1 cellular context compared by ENCODE assay signal in the genomic region with DNA sequence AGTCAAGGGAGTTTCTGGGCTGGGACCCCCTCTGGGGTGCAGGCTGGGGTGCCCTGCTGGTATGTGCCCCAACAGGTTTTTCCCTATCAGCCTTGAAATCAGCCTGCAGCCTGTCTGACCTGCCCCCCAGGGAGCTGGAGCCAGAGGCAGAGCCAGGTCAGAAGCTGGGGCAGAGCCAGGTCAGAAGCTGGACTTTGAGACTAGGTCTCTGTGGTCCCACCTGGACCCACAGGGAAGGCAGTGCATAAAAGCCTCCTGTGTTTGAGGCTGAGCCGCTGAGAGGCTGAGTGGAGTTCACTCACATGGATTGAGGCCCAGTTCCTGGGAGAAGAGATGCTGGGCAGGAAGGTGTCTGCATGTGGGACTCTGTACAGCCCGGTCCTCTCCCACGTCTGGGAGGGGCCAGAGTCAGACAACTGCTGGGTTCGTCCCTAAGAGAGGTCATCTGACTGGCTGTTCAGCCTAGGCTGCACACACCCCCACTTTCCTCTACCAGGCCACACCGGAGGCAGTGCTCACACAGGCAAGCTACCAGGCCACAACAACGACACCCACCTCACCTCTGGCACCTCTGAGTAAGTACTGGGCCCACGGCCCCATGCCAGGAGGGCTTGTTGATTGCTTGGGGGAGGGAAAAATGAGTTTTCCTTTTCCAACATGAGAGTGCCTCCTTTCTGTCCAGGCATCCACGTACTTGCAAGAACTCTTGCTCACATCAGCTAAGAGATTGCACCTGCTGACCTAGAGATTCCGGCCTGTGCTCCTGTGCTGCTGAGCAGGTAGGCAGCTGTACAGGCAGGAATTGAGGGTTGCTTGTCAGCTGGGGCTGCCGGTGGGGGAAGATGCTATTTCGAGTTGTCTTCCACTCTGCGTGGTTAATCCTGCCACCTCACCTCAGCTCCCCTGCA.
TF ChIP-seq lines count a peak whose summit lies in the region.

A gene with protein sequence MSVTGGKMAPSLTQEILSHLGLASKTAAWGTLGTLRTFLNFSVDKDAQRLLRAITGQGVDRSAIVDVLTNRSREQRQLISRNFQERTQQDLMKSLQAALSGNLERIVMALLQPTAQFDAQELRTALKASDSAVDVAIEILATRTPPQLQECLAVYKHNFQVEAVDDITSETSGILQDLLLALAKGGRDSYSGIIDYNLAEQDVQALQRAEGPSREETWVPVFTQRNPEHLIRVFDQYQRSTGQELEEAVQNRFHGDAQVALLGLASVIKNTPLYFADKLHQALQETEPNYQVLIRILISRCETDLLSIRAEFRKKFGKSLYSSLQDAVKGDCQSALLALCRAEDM (plus strand): TSS at position 488 of the 908 bp plus-strand sequence. CDS start 814 bp downstream, outside the sequence.

TF ChIP-seq in HepG2, 621 proteins besides CTCF, POLR2A, EP300 and RAD21 (continued from another document and continues in another):
- TF ChIP-seq, protein P1, sequence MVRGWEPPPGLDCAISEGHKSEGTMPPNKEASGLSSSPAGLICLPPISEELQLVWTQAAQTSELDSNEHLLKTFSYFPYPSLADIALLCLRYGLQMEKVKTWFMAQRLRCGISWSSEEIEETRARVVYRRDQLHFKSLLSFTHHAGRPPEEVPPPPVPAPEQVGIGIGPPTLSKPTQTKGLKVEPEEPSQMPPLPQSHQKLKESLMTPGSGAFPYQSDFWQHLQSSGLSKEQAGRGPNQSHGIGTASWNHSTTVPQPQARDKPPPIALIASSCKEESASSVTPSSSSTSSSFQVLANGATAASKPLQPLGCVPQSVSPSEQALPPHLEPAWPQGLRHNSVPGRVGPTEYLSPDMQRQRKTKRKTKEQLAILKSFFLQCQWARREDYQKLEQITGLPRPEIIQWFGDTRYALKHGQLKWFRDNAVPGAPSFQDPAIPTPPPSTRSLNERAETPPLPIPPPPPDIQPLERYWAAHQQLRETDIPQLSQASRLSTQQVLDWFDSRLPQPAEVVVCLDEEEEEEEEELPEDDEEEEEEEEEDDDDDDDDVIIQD (CRISPR knock-in tag; IDR thresholded peaks at IDR 0.05; ENCODE audit: low read depth): peak; percentile 35; the same call in 1 of the 2 replicates
- TF ChIP-seq PPARG (CRISPR knock-in tag; conservative IDR thresholded peaks at IDR 0.05) (peak; percentile 41; the same call in 1 of the 2 replicates), FOXA3 (CRISPR knock-in tag; IDR thresholded peaks at IDR 0.05) (peak; percentile 51; the same call in 1 of the 2 replicates), HNRNPL (IDR thresholded peaks at IDR 0.05; ENCODE audit: low read depth, low read length) (0 out of 2 replicates have a peak, but pooled peaks have one; percentile 44), TBL1XR1 (IDR thresholded peaks at IDR 0.05; ENCODE audit: borderline replicate concordance, low read length, partially characterized antibody) (no peak), ZFY (CRISPR knock-in tag; IDR thresholded peaks at IDR 0.05) (peak; percentile 72), ZNF552 (CRISPR knock-in tag; IDR thresholded peaks at IDR 0.05; ENCODE audit: borderline replicate concordance) (no peak), ZNF775 (CRISPR knock-in tag; IDR thresholded peaks at IDR 0.05; ENCODE audit: borderline replicate concordance) (no peak), HOXA9 (CRISPR knock-in tag; IDR thresholded peaks at IDR 0.05; ENCODE audit: borderline replicate concordance) (no peak), ZNF564 (CRISPR knock-in tag; IDR thresholded peaks at IDR 0.05) (no peak), ZMAT3 (CRISPR knock-in tag; conservative IDR thresholded peaks at IDR 0.05) (peak; percentile 72; the same call in 1 of the 2 replicates), KLF6 (CRISPR knock-in tag; IDR thresholded peaks at IDR 0.05) (peak; percentile 72; the same call in 1 of the 2 replicates), ZNF589 (CRISPR knock-in tag; conservative IDR thresholded peaks at IDR 0.05) (no peak), SRSF9 (IDR thresholded peaks at IDR 0.05; ENCODE audit: borderline replicate concordance, insufficient read depth, low read depth, low read length, poor library complexity, severe bottlenecking) (no peak), MBNL3 (CRISPR knock-in tag; conservative IDR thresholded peaks at IDR 0.05) (no peak), ATF7 (IDR thresholded peaks at IDR 0.05) (no peak), ATF7 (CRISPR knock-in tag; IDR thresholded peaks at IDR 0.05) (no peak), FOSL2 (CRISPR knock-in tag; IDR thresholded peaks at IDR 0.05) (peak; percentile 57), ATF1 (CRISPR knock-in tag; IDR thresholded peaks at IDR 0.05) (no peak), SMAD3 (CRISPR knock-in tag; IDR thresholded peaks at IDR 0.05) (peak; percentile 21; the same call in 1 of the 2 replicates), NFYB (CRISPR knock-in tag; IDR thresholded peaks at IDR 0.05) (no peak), PAWR (CRISPR knock-in tag; IDR thresholded peaks at IDR 0.05; ENCODE audit: borderline replicate concordance) (no peak)
- TF ChIP-seq, protein P2, sequence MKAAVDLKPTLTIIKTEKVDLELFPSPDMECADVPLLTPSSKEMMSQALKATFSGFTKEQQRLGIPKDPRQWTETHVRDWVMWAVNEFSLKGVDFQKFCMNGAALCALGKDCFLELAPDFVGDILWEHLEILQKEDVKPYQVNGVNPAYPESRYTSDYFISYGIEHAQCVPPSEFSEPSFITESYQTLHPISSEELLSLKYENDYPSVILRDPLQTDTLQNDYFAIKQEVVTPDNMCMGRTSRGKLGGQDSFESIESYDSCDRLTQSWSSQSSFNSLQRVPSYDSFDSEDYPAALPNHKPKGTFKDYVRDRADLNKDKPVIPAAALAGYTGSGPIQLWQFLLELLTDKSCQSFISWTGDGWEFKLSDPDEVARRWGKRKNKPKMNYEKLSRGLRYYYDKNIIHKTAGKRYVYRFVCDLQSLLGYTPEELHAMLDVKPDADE (CRISPR knock-in tag; IDR thresholded peaks at IDR 0.05): no peak
- TF ChIP-seq, protein P3, sequence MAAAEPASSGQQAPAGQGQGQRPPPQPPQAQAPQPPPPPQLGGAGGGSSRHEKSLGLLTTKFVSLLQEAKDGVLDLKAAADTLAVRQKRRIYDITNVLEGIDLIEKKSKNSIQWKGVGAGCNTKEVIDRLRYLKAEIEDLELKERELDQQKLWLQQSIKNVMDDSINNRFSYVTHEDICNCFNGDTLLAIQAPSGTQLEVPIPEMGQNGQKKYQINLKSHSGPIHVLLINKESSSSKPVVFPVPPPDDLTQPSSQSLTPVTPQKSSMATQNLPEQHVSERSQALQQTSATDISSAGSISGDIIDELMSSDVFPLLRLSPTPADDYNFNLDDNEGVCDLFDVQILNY (CRISPR knock-in tag; conservative IDR thresholded peaks at IDR 0.05): no peak
- TF ChIP-seq, protein P4, sequence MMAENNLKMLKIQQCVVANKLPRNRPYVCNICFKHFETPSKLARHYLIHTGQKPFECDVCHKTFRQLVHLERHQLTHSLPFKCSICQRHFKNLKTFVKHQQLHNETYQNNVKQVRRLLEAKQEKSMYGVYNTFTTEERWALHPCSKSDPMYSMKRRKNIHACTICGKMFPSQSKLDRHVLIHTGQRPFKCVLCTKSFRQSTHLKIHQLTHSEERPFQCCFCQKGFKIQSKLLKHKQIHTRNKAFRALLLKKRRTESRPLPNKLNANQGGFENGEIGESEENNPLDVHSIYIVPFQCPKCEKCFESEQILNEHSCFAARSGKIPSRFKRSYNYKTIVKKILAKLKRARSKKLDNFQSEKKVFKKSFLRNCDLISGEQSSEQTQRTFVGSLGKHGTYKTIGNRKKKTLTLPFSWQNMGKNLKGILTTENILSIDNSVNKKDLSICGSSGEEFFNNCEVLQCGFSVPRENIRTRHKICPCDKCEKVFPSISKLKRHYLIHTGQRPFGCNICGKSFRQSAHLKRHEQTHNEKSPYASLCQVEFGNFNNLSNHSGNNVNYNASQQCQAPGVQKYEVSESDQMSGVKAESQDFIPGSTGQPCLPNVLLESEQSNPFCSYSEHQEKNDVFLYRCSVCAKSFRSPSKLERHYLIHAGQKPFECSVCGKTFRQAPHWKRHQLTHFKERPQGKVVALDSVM (CRISPR knock-in tag; IDR thresholded peaks at IDR 0.05): peak; percentile 99
- TF ChIP-seq, protein P5, sequence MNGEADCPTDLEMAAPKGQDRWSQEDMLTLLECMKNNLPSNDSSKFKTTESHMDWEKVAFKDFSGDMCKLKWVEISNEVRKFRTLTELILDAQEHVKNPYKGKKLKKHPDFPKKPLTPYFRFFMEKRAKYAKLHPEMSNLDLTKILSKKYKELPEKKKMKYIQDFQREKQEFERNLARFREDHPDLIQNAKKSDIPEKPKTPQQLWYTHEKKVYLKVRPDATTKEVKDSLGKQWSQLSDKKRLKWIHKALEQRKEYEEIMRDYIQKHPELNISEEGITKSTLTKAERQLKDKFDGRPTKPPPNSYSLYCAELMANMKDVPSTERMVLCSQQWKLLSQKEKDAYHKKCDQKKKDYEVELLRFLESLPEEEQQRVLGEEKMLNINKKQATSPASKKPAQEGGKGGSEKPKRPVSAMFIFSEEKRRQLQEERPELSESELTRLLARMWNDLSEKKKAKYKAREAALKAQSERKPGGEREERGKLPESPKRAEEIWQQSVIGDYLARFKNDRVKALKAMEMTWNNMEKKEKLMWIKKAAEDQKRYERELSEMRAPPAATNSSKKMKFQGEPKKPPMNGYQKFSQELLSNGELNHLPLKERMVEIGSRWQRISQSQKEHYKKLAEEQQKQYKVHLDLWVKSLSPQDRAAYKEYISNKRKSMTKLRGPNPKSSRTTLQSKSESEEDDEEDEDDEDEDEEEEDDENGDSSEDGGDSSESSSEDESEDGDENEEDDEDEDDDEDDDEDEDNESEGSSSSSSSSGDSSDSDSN (CRISPR knock-in tag; IDR thresholded peaks at IDR 0.05): peak; percentile 56; the same call in 1 of the 2 replicates
- TF ChIP-seq, protein P6, sequence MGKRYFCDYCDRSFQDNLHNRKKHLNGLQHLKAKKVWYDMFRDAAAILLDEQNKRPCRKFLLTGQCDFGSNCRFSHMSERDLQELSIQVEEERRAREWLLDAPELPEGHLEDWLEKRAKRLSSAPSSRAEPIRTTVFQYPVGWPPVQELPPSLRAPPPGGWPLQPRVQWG (CRISPR knock-in tag; IDR thresholded peaks at IDR 0.05; ENCODE audit: borderline replicate concordance, low read depth): no peak
- TF ChIP-seq, protein P7, sequence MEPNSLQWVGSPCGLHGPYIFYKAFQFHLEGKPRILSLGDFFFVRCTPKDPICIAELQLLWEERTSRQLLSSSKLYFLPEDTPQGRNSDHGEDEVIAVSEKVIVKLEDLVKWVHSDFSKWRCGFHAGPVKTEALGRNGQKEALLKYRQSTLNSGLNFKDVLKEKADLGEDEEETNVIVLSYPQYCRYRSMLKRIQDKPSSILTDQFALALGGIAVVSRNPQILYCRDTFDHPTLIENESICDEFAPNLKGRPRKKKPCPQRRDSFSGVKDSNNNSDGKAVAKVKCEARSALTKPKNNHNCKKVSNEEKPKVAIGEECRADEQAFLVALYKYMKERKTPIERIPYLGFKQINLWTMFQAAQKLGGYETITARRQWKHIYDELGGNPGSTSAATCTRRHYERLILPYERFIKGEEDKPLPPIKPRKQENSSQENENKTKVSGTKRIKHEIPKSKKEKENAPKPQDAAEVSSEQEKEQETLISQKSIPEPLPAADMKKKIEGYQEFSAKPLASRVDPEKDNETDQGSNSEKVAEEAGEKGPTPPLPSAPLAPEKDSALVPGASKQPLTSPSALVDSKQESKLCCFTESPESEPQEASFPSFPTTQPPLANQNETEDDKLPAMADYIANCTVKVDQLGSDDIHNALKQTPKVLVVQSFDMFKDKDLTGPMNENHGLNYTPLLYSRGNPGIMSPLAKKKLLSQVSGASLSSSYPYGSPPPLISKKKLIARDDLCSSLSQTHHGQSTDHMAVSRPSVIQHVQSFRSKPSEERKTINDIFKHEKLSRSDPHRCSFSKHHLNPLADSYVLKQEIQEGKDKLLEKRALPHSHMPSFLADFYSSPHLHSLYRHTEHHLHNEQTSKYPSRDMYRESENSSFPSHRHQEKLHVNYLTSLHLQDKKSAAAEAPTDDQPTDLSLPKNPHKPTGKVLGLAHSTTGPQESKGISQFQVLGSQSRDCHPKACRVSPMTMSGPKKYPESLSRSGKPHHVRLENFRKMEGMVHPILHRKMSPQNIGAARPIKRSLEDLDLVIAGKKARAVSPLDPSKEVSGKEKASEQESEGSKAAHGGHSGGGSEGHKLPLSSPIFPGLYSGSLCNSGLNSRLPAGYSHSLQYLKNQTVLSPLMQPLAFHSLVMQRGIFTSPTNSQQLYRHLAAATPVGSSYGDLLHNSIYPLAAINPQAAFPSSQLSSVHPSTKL (CRISPR knock-in tag; IDR thresholded peaks at IDR 0.05): peak; percentile 74
- TF ChIP-seq, protein P8, sequence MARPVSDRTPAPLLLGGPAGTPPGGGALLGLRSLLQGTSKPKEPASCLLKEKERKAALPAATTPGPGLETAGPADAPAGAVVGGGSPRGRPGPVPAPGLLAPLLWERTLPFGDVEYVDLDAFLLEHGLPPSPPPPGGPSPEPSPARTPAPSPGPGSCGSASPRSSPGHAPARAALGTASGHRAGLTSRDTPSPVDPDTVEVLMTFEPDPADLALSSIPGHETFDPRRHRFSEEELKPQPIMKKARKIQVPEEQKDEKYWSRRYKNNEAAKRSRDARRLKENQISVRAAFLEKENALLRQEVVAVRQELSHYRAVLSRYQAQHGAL (CRISPR knock-in tag; IDR thresholded peaks at IDR 0.05; ENCODE audit: not compliant biosample characterization): no peak
- TF ChIP-seq, protein P9, sequence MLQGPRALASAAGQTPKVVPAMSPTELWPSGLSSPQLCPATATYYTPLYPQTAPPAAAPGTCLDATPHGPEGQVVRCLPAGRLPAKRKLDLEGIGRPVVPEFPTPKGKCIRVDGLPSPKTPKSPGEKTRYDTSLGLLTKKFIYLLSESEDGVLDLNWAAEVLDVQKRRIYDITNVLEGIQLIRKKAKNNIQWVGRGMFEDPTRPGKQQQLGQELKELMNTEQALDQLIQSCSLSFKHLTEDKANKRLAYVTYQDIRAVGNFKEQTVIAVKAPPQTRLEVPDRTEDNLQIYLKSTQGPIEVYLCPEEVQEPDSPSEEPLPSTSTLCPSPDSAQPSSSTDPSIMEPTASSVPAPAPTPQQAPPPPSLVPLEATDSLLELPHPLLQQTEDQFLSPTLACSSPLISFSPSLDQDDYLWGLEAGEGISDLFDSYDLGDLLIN (CRISPR knock-in tag; IDR thresholded peaks at IDR 0.05; ENCODE audit: borderline replicate concordance): no peak
- TF ChIP-seq, protein P10, sequence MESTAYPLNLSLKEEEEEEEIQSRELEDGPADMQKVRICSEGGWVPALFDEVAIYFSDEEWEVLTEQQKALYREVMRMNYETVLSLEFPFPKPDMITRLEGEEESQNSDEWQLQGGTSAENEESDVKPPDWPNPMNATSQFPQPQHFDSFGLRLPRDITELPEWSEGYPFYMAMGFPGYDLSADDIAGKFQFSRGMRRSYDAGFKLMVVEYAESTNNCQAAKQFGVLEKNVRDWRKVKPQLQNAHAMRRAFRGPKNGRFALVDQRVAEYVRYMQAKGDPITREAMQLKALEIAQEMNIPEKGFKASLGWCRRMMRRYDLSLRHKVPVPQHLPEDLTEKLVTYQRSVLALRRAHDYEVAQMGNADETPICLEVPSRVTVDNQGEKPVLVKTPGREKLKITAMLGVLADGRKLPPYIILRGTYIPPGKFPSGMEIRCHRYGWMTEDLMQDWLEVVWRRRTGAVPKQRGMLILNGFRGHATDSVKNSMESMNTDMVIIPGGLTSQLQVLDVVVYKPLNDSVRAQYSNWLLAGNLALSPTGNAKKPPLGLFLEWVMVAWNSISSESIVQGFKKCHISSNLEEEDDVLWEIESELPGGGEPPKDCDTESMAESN (CRISPR knock-in tag; conservative IDR thresholded peaks at IDR 0.05): peak; percentile 71; the same call in 1 of the 2 replicates
